Comparison of ENCODE assay signal across 8 cellular contexts in the genomic region with DNA sequence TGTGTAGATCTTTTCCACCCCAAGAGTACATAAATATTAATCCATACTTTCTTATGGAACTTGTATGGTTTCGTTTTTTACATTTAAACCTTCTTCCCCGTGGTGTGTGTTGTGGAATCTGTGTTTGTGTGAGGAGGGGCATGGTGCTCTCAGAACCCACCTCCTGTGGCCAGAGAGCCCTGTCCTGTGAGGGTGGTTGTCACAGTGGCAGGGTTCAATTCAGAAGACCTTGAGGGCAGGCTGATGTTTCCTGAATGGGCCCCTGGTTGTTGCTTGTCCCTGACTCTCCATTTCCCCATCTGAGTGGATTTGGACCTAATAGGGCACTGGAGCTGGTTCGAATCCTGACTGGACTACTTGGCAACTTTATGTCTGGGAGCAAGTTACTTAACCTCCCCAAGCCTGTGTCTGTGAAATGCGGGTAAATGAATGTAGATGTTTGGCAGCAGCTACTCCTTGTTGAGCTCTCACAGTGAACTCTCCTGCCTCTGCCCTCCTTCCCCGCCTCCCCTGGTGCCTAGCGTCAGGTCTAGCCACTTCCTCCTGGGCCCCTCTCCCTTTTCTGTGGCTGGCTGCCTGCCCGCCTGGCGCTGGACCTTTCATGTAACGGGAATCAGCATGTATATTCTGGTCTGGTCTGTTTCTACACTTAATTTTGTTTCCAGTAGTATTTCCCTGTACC. TPM values are rescaled to one million over a fixed set of nuclear protein-coding genes. Genes with fewer than 3 reads are reported as not detected.
A peak's percentile ranks its signal among the peaks of the same experiment; 100 is the strongest.
DNase-seq lines count a peak whose midpoint lies in the region; ATAC-seq and TF ChIP-seq lines count a peak whose summit lies in the region.

No MANE protein-coding gene starts in this region.

- H2BK15ac ChIP-seq in neuronal stem cell (ENCODE audit: low read length), result no peak overlapping the region

- H3K4me3 ChIP-seq in DND-41 (ENCODE audit: low read depth in 1 of 2, low read length in 2 of 2) (no peak overlapping the region; a peak in 1 of 4 replicates), esophagus squamous epithelium (peak overlapping the region; percentile 3 to 95 (median 84)), neuronal stem cell (ENCODE audit: low read length in 2 of 2) (peak overlapping the region in 1 of 2 donors; percentile 14)

- H3K9ac ChIP-seq in DND-41 (ENCODE audit: low read depth, low read length) (0 out of 2 replicates have a peak overlapping the region, but pooled peaks have one; percentile 5), neuronal stem cell (ENCODE audit: low read depth, low read length, poor library complexity) (peak overlapping the region; percentile 4)

- H3K79me2 ChIP-seq in DND-41 (ENCODE audit: insufficient read depth, low read length), result peaks cover 95% of the 10 kb centered on the region

- no peaks in the 10 kb centered on the region for H3K79me1 ChIP-seq in neuronal stem cell (ENCODE audit: low read depth, low read length)

- peak overlapping the region; percentile 30 for H3K18ac ChIP-seq in neuronal stem cell (ENCODE audit: low read length)

- no peak overlapping the region for H2BK12ac ChIP-seq in neuronal stem cell (ENCODE audit: low read length)

- peak; percentile 41 for ATAC-seq in DND-41 (ENCODE audit: insufficient read depth, low read depth)
- ATAC-seq in HG02870 (IDR thresholded peaks at IDR 0.05; ENCODE audit: unreplicated experiment), result no peak

- intact Hi-C loops in esophagus squamous epithelium (cut with DNase I), result loop anchor here (10.0 kb wide), 1 partner anchor 45 kb away; no protein-coding TSS in a partner anchor

- H3K36me3 ChIP-seq in DND-41 (ENCODE audit: insufficient read depth, low read length) (peaks cover 36% of the 10 kb centered on the region), esophagus squamous epithelium (peaks cover 4 to 61% (median 28%) of the 10 kb centered on the region in 3 donors), neuronal stem cell (replicated peaks in 1 of 2; ENCODE audit: control insufficient read depth in 2 of 2, insufficient read depth in 2 of 2, low read length in 2 of 2) (peaks cover 3 to 99% of the 10 kb centered on the region in 2 donors)

- no peak overlapping the region for H3K14ac ChIP-seq in neuronal stem cell (ENCODE audit: low read length)

- no peak for TF ChIP-seq CTCF in DND-41 (IDR thresholded peaks at IDR 0.05; ENCODE audit: borderline replicate concordance, extremely low read depth, low read length, poor library complexity, severe bottlenecking)
- TF ChIP-seq CTCF in esophagus squamous epithelium (IDR thresholded peaks at IDR 0.05), result peak in 2 of 6 experiments; percentile 3 to 7

- H2AFZ ChIP-seq in DND-41 (ENCODE audit: low read depth, low read length), result no peak overlapping the region
- no peak overlapping the region for H2AFZ ChIP-seq in neuronal stem cell (ENCODE audit: low read length)

- H3K4me2 ChIP-seq in DND-41 (ENCODE audit: insufficient read depth, low read length), result peak overlapping the region; percentile 86
- no peak overlapping the region for H3K4me2 ChIP-seq in neuronal stem cell (ENCODE audit: insufficient read depth, low read length, poor library complexity, severe bottlenecking)

- no peak overlapping the region for H3K4ac ChIP-seq in neuronal stem cell (ENCODE audit: low read length)

- in situ Hi-C loops in KBM-7 (cut with MboI; ENCODE audit: low pct_unique_long_range_greater_than_20kb, low sequenced_read_pairs), result no loop called here

- H3K9me3 ChIP-seq in DND-41 (ENCODE audit: insufficient read depth, low read length, severe bottlenecking) (no peaks in the 10 kb centered on the region), esophagus squamous epithelium (no peaks in the 10 kb centered on the region), neuronal stem cell (replicated peaks in 1 of 2; ENCODE audit: control insufficient read depth in 2 of 2, insufficient read depth in 1 of 2, low read depth in 1 of 2, low read length in 2 of 2) (no peaks in the 10 kb centered on the region)

- WGBS in esophagus squamous epithelium, 2 donors, result 2% methylated on average over 9 of the region's 9 CpGs
- WGBS in neuronal stem cell (ENCODE audit: extremely low coverage in 2 of 2, insufficient read length in 2 of 2, insufficient replicate concordance in 1 of 2), 2 donors, result no CpG with 5 or more reads among the region's 9 CpGs

- H3K23ac ChIP-seq in neuronal stem cell (ENCODE audit: low read depth, low read length, poor library complexity), result no peak overlapping the region

- H2BK5ac ChIP-seq in neuronal stem cell (ENCODE audit: low read length), result no peak overlapping the region

- no peak overlapping the region for H2BK120ac ChIP-seq in neuronal stem cell (ENCODE audit: low read depth, low read length)

- H3K27ac ChIP-seq in DND-41 (ENCODE audit: low read length) (peak overlapping the region; percentile 62), esophagus squamous epithelium (peak overlapping the region; percentile 89 to 100 (median 100)), neuronal stem cell (replicated peaks; ENCODE audit: low read length) (no peak overlapping the region)

- H2AK5ac ChIP-seq in neuronal stem cell (ENCODE audit: low read depth, low read length), result no peak overlapping the region

- peak in 3 of 4 donors; percentile 57 to 67 (median 57) for TF ChIP-seq POLR2A in esophagus squamous epithelium (IDR thresholded peaks at IDR 0.05)

- H4K8ac ChIP-seq in neuronal stem cell (ENCODE audit: low read depth, low read length), result no peak overlapping the region

- H4K91ac ChIP-seq in neuronal stem cell (ENCODE audit: low read depth, low read length, poor library complexity), result no peak overlapping the region

- peaks cover 78% of the 10 kb centered on the region for H4K20me1 ChIP-seq in DND-41 (ENCODE audit: insufficient read depth, low read length)

- no peaks in the 10 kb centered on the region for H3K27me3 ChIP-seq in DND-41 (ENCODE audit: insufficient read depth, low read length, poor library complexity)
- no peaks in the 10 kb centered on the region for H3K27me3 ChIP-seq in esophagus squamous epithelium
- H3K27me3 ChIP-seq in neuronal stem cell (ENCODE audit: control insufficient read depth in 3 of 3, insufficient read depth in 3 of 3, low read depth in 1 of 3, low read length in 3 of 3), result no peaks in the 10 kb centered on the region

- DNase-seq in DND-41 (peak; percentile 70), KBM-7 (peak; percentile 87), esophagus squamous epithelium (lab: John Stamatoyannopoulos, UW) (no peak), neuronal stem cell (ENCODE audit: low spot score) (no peak), NCI-H2171 treated with DMSO at 0.1 percent for 48 hours (lab: John Stamatoyannopoulos, UW) (no peak), ecto neural progenitor cell (ENCODE audit: low spot score) (no peak)
- DNase-seq in activated CD4-positive, alpha-beta T cell treated with anti-CD3 and anti-CD28 coated beads, Interleukin-2, amount 50 U/mL, for 48 hours, result peak; percentile 58 to 68

- H3K4me1 ChIP-seq in DND-41 (ENCODE audit: insufficient read depth, low read length) (peaks cover 61% of the 10 kb centered on the region), esophagus squamous epithelium (peaks cover 11 to 87% (median 55%) of the 10 kb centered on the region in 3 donors), neuronal stem cell (ENCODE audit: control insufficient read depth in 2 of 2, insufficient read depth in 1 of 2, low read depth in 1 of 2, low read length in 2 of 2) (peaks cover 5 to 41% of the 10 kb centered on the region in 2 donors)

RNA-seq across cellular contexts. Expression of gene NEAT1, which starts 7.3 kb away (rescaled TPM):
- total RNA-seq in esophagus squamous epithelium, result 100 to 1,000 TPM in 3 of 4 donors, 10 to 100 TPM in 1; 30.6 to 705 (median 357) TPM
- 2.0 TPM for polyA plus RNA-seq in neuronal stem cell (2013, experiment 1 of 2)
- polyA plus RNA-seq in neuronal stem cell (2013, experiment 2 of 2), result 2.5 TPM

RNA-seq across cellular contexts. Expression of gene FRMD8, which starts 43.4 kb away (rescaled TPM):
- total RNA-seq in esophagus squamous epithelium, result 10 to 100 TPM; 44.1 to 88.7 (median 81.0) TPM
- polyA plus RNA-seq in neuronal stem cell (2013, experiment 1 of 2), result 5.9 TPM
- 6.1 TPM for polyA plus RNA-seq in neuronal stem cell (2013, experiment 2 of 2)

RNA-seq across cellular contexts. Expression of gene SLC25A45, which starts 47.4 kb away (rescaled TPM):
- total RNA-seq in esophagus squamous epithelium, result 1 to 10 TPM; 1.9 to 7.7 (median 4.0) TPM
- polyA plus RNA-seq in neuronal stem cell (2013, experiment 1 of 2), result 0.43 TPM
- polyA plus RNA-seq in neuronal stem cell (2013, experiment 2 of 2), result 0.32 TPM

Comparison
In these comparisons a context has a peak if more than half of its experiments do, and no peak if none do; other contexts are left out.
1. DNase-seq: peak in DND-41 (single experiment), KBM-7 (single experiment) and activated CD4-positive, alpha-beta T cell treated with anti-CD3 and anti-CD28 coated beads, Interleukin-2, amount 50 U/mL, for 48 hours (2 of 2); none in esophagus squamous epithelium (single experiment), neuronal stem cell (single experiment), NCI-H2171 treated with DMSO at 0.1 percent for 48 hours (single experiment) and ecto neural progenitor cell (single experiment).
2. H3K4me3 ChIP-seq: peak in esophagus squamous epithelium (4 of 4); none in DND-41 (0 of 2).